In genomic region chr3:14947886-14948608, GRCh38 we compare ENCODE assay signal across 8 cellular contexts. TPM values are rescaled to one million over a fixed set of nuclear protein-coding genes. Genes with fewer than 3 reads are reported as not detected.
DNase-seq lines count a peak whose midpoint lies in the region; ATAC-seq, FAIRE-seq and TF ChIP-seq lines count a peak whose summit lies in the region.

No MANE protein-coding gene starts in this region.

- H3K4me3 ChIP-seq in body of pancreas, result peak overlapping the region; percentile 47 to 66

- intact Hi-C loops in body of pancreas (cut with DNase I) (no loop called here), sciatic nerve (cut with DNase I) (no loop called here)

- ATAC-seq in HG03064 (IDR thresholded peaks at IDR 0.05; ENCODE audit: low read depth, unreplicated experiment), result peak; percentile 72
- ATAC-seq in body of pancreas, result peak; percentile 94
- peak; percentile 99 for ATAC-seq in sciatic nerve

- peak; percentile 33 for TF ChIP-seq POLR2A in GM18526 (IDR thresholded peaks at IDR 0.05; ENCODE audit: extremely low read depth, insufficient read length)
- TF ChIP-seq POLR2A in body of pancreas (IDR thresholded peaks at IDR 0.05), result peak in 2 of 3 donors; percentile 23 to 29

- no peak for TF ChIP-seq CTCF in body of pancreas (IDR thresholded peaks at IDR 0.05)

- no peaks in the 10 kb centered on the region for H3K27me3 ChIP-seq in body of pancreas

- peak; percentile 58 for FAIRE-seq in TTC549 (lab: Jason Lieb, UNC)

- H3K27ac ChIP-seq in body of pancreas, result peak overlapping the region; percentile 86 to 99 (median 97)

- WGBS in body of pancreas, 2 donors, result 1% methylated on average over 34 to 69 of the region's 79 CpGs

- peak; percentile 97 for DNase-seq in 8988T
- DNase-seq in NCI-H2107 (lab: John Stamatoyannopoulos, UW), result peak; percentile 70
- DNase-seq in body of pancreas, result peak; percentile 96 to 97 (median 96)
- peak; percentile 61 for DNase-seq in iPS DF 19.7 (ENCODE audit: low read depth, low spot score)
- DNase-seq in sciatic nerve (ENCODE audit: low spot score), result peak; percentile 98

- H3K4me1 ChIP-seq in body of pancreas, result peaks cover 49% of the 10 kb centered on the region

- H3K9me3 ChIP-seq in body of pancreas, result no peaks in the 10 kb centered on the region

- no peaks in the 10 kb centered on the region for H3K36me3 ChIP-seq in body of pancreas (replicated peaks in 1 of 2; ENCODE audit: insufficient read depth in 1 of 2, low read depth in 2 of 2)

RNA-seq across cellular contexts. Expression of gene NR2C2, which starts 0.7 kb away (rescaled TPM):
- total RNA-seq in body of pancreas (10 to 100 TPM; 16.9 to 22.1 TPM), sciatic nerve (56.6 TPM)

Comparison
In these comparisons a context has a peak if more than half of its experiments do, and no peak if none do; other contexts are left out.
1. Peak in every context shown above with its lines: DNase-seq, ATAC-seq, H3K4me3 ChIP-seq and H3K27ac ChIP-seq.